Comparison of ENCODE assay signal across 1 cellular context in genomic region chr4:71807469-71807868, GRCh38.
A peak's percentile ranks its signal among the peaks of the same experiment; 100 is the strongest.
TF ChIP-seq lines count a peak whose summit lies in the region.

No MANE protein-coding gene starts in this region.

TF ChIP-seq in K562, 482 proteins besides CTCF, POLR2A, EP300 and RAD21 (continued from another document and continues in another):
- TF ChIP-seq CREB3L1 (IDR thresholded peaks at IDR 0.05; ENCODE audit: borderline replicate concordance, low read depth) (no peak), ZNF785 (CRISPR knock-in tag; IDR thresholded peaks at IDR 0.05) (no peak), EGR1 (conservative IDR thresholded peaks at IDR 0.05) (no peak), CBFA2T3 (IDR thresholded peaks at IDR 0.05) (0 out of 2 replicates have a peak, but pooled peaks have one; percentile 5), ZZZ3 (IDR thresholded peaks at IDR 0.05) (no peak), NFYB (IDR thresholded peaks at IDR 0.05; ENCODE audit: extremely low read depth, insufficient read length) (no peak), KAT2B (IDR thresholded peaks at IDR 0.05; ENCODE audit: low read depth, low read length) (no peak), ZNF511 (CRISPR knock-in tag; IDR thresholded peaks at IDR 0.05) (no peak), SNIP1 (IDR thresholded peaks at IDR 0.05; ENCODE audit: low read depth) (no peak), ZC3H4 (CRISPR knock-in tag; IDR thresholded peaks at IDR 0.05; ENCODE audit: borderline replicate concordance) (no peak), FOXA3 (CRISPR knock-in tag; conservative IDR thresholded peaks at IDR 0.05 in 1 of 2, IDR thresholded peaks at IDR 0.05 in 1 of 2) (no peak), CEBPB (tag; IDR thresholded peaks at IDR 0.05) (peak; percentile 75), SMAD4 (CRISPR knock-in tag; conservative IDR thresholded peaks at IDR 0.05) (peak; percentile 60), YY1 (IDR thresholded peaks at IDR 0.05; ENCODE audit: borderline replicate concordance in 1 of 3, control insufficient read depth in 1 of 3, extremely low read depth in 1 of 3, insufficient read depth in 3 of 3, insufficient read length in 1 of 3, insufficient replicate concordance in 2 of 3, low read depth in 1 of 3, low read length in 2 of 3) (no peak), CXXC5 (CRISPR knock-in tag; IDR thresholded peaks at IDR 0.05) (peak; percentile 44; the same call in 1 of the 2 replicates), RUNX1 (IDR thresholded peaks at IDR 0.05; ENCODE audit: low read depth) (no peak), NFATC3 (IDR thresholded peaks at IDR 0.05) (no peak), ZC3H8 (IDR thresholded peaks at IDR 0.05) (no peak), IRF9 (tag; IDR thresholded peaks at IDR 0.05) (0 out of 2 replicates have a peak, but pooled peaks have one; percentile 32), TEAD4 (IDR thresholded peaks at IDR 0.05; ENCODE audit: low read length) (peak; percentile 33; the same call in 1 of the 2 replicates), TEAD4 (CRISPR knock-in tag; IDR thresholded peaks at IDR 0.05; ENCODE audit: borderline replicate concordance) (no peak), ARID1B (IDR thresholded peaks at IDR 0.05) (peak; percentile 51; the same call in 1 of the 2 replicates), BMI1 (IDR thresholded peaks at IDR 0.05; ENCODE audit: low read length) (no peak), THRAP3 (IDR thresholded peaks at IDR 0.05; ENCODE audit: borderline replicate concordance) (no peak), TGIF2 (CRISPR knock-in tag; IDR thresholded peaks at IDR 0.05) (no peak), DPF2 (IDR thresholded peaks at IDR 0.05) (peak; percentile 27; the same call in 1 of the 2 replicates), CHD4 (IDR thresholded peaks at IDR 0.05; ENCODE audit: insufficient read depth, insufficient replicate concordance, low read depth, low read length, poor library complexity, severe bottlenecking) (no peak), FUS (optimal IDR thresholded peaks at IDR 0.05; ENCODE audit: low read depth, low read length) (no peak), HNRNPUL1 (IDR thresholded peaks at IDR 0.05; ENCODE audit: low read length) (no peak), JUND (IDR thresholded peaks at IDR 0.05; ENCODE audit: borderline replicate concordance, low read depth, low read length) (peak; percentile 53; the same call in 1 of the 2 replicates), JUND (tag; IDR thresholded peaks at IDR 0.05; ENCODE audit: borderline replicate concordance, low read depth, low read length) (peak; percentile 9; the same call in 1 of the 3 replicates), ZNF780A (CRISPR knock-in tag; IDR thresholded peaks at IDR 0.05) (no peak), ATF7 (IDR thresholded peaks at IDR 0.05) (peak; percentile 80), PCBP2 (IDR thresholded peaks at IDR 0.05; ENCODE audit: low read depth, low read length, poor library complexity, severe bottlenecking) (no peak), TAF9B (IDR thresholded peaks at IDR 0.05; ENCODE audit: partially characterized antibody) (no peak), ZBTB12 (CRISPR knock-in tag; IDR thresholded peaks at IDR 0.05) (no peak), EZH2 (IDR thresholded peaks at IDR 0.05; ENCODE audit: borderline replicate concordance, low read depth, low read length) (no peak), ZNF12 (CRISPR knock-in tag; IDR thresholded peaks at IDR 0.05) (no peak), SMARCB1 (IDR thresholded peaks at IDR 0.05; ENCODE audit: insufficient read length, low read depth) (no peak), ZNF280A (IDR thresholded peaks at IDR 0.05; ENCODE audit: low read depth, partially characterized antibody) (no peak), RFX1 (IDR thresholded peaks at IDR 0.05) (no peak), CEBPG (CRISPR knock-in tag; IDR thresholded peaks at IDR 0.05) (peak; percentile 51; the same call in 1 of the 2 replicates), CEBPG (tag; conservative IDR thresholded peaks at IDR 0.05 in 1 of 2, IDR thresholded peaks at IDR 0.05 in 1 of 2) (peak; percentile 64 to 92), ETV5 (CRISPR knock-in tag; IDR thresholded peaks at IDR 0.05; ENCODE audit: low read depth) (no peak), ZNF766 (CRISPR knock-in tag; conservative IDR thresholded peaks at IDR 0.05) (0 out of 2 replicates have a peak, but pooled peaks have one; percentile 19), ZNF586 (CRISPR knock-in tag; conservative IDR thresholded peaks at IDR 0.05) (no peak), PHB (CRISPR knock-in tag; IDR thresholded peaks at IDR 0.05) (no peak), TRIM24 (IDR thresholded peaks at IDR 0.05) (peak; percentile 86 to 89), ZNF311 (CRISPR knock-in tag; IDR thresholded peaks at IDR 0.05) (no peak), CTBP1 (IDR thresholded peaks at IDR 0.05; ENCODE audit: borderline replicate concordance) (no peak), NR2C1 (IDR thresholded peaks at IDR 0.05) (no peak), NR2C1 (tag; IDR thresholded peaks at IDR 0.05) (0 out of 2 replicates have a peak, but pooled peaks have one; percentile 8), ESRRA (IDR thresholded peaks at IDR 0.05; ENCODE audit: borderline replicate concordance, low read depth) (peak; percentile 97)
- TF ChIP-seq, protein P1, sequence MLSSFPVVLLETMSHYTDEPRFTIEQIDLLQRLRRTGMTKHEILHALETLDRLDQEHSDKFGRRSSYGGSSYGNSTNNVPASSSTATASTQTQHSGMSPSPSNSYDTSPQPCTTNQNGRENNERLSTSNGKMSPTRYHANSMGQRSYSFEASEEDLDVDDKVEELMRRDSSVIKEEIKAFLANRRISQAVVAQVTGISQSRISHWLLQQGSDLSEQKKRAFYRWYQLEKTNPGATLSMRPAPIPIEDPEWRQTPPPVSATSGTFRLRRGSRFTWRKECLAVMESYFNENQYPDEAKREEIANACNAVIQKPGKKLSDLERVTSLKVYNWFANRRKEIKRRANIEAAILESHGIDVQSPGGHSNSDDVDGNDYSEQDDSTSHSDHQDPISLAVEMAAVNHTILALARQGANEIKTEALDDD (IDR thresholded peaks at IDR 0.05) = peak; percentile 79
- TF ChIP-seq, protein P2, sequence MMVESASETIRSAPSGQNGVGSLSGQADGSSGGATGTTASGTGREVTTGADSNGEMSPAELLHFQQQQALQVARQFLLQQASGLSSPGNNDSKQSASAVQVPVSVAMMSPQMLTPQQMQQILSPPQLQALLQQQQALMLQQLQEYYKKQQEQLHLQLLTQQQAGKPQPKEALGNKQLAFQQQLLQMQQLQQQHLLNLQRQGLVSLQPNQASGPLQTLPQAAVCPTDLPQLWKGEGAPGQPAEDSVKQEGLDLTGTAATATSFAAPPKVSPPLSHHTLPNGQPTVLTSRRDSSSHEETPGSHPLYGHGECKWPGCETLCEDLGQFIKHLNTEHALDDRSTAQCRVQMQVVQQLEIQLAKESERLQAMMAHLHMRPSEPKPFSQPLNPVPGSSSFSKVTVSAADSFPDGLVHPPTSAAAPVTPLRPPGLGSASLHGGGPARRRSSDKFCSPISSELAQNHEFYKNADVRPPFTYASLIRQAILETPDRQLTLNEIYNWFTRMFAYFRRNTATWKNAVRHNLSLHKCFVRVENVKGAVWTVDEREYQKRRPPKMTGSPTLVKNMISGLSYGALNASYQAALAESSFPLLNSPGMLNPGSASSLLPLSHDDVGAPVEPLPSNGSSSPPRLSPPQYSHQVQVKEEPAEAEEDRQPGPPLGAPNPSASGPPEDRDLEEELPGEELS (CRISPR knock-in tag; IDR thresholded peaks at IDR 0.05; ENCODE audit: borderline replicate concordance) = no peak
- TF ChIP-seq, protein P3, sequence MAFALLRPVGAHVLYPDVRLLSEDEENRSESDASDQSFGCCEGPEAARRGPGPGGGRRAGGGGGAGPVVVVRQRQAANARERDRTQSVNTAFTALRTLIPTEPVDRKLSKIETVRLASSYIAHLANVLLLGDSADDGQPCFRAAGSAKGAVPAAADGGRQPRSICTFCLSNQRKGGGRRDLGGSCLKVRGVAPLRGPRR (CRISPR knock-in tag; IDR thresholded peaks at IDR 0.05) = no peak
- TF ChIP-seq, protein P4, sequence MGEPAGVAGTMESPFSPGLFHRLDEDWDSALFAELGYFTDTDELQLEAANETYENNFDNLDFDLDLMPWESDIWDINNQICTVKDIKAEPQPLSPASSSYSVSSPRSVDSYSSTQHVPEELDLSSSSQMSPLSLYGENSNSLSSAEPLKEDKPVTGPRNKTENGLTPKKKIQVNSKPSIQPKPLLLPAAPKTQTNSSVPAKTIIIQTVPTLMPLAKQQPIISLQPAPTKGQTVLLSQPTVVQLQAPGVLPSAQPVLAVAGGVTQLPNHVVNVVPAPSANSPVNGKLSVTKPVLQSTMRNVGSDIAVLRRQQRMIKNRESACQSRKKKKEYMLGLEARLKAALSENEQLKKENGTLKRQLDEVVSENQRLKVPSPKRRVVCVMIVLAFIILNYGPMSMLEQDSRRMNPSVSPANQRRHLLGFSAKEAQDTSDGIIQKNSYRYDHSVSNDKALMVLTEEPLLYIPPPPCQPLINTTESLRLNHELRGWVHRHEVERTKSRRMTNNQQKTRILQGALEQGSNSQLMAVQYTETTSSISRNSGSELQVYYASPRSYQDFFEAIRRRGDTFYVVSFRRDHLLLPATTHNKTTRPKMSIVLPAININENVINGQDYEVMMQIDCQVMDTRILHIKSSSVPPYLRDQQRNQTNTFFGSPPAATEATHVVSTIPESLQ (CRISPR knock-in tag; IDR thresholded peaks at IDR 0.05) = no peak
- TF ChIP-seq, protein P5, sequence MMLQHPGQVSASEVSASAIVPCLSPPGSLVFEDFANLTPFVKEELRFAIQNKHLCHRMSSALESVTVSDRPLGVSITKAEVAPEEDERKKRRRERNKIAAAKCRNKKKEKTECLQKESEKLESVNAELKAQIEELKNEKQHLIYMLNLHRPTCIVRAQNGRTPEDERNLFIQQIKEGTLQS (IDR thresholded peaks at IDR 0.05) = peak; percentile 88
- TF ChIP-seq, protein P5 (CRISPR knock-in tag; conservative IDR thresholded peaks at IDR 0.05) = no peak
